ENCODE assay signal across 14 cellular contexts in the genomic region with DNA sequence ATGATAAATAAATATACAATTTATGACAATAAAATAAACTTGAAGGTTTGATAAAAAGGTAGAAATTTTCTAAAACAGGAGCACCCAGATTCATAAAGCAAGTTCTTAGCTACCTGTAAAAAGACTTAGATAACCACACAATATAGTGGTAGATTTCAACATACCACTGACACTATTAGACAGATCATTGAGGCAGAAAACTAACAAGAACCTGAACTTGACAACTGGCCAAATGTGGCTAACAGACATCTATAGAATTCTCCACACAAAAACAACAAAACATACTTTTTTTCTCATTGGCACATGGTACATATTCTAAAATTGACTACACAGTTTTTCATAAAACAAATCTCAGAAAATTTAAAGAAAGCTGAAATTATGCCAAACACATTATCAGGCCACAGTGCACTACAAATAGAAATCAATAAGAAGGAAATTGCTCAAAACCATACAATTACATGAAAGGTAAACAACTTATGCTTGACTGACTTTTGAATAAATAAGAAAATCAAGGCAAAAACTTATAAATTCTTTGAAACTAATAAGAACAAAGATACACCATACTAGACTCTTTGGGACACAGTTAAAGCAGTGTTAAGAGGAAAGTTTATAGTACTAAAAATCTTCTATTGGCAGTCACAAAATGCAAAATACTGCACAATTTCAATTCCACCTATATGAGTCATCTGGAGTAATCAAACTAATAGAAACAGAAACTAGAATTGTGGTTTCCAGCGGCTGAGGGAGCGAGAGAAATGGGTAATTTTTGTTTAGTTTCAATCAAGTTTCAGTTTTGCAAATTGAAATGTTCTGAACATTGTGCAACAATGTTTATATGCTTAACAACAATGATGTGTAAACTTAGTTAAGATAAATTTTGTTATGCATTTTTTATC.
DNase-seq lines count a peak whose midpoint lies in the region; ATAC-seq, FAIRE-seq and TF ChIP-seq lines count a peak whose summit lies in the region.
"Had no signal": no experiment of that assay in that cellular context is flagged by ENCODE, and none has a peak within 500 bp of the region (broad histone marks: within the 10 kb centered on the region; RNA-seq: fewer than 3 reads in every experiment).

No MANE protein-coding gene starts in this region.

- H3K4me1 ChIP-seq in OCI-LY3 (ENCODE audit: low read length) (peaks cover 8% of the 10 kb centered on the region), ascending aorta (no peaks in the 10 kb centered on the region)
- H3K4me1 ChIP-seq: Caco-2 had no signal

- H3K4me2 ChIP-seq in OCI-LY3 (ENCODE audit: low read length): no peak overlapping the region
- H3K4me2 ChIP-seq: PC-9 had no signal

- H3K36me3 ChIP-seq in OCI-LY3 (replicated peaks; ENCODE audit: low read depth, low read length) (peaks cover 14% of the 10 kb centered on the region), ascending aorta (no peaks in the 10 kb centered on the region)
- H3K36me3 ChIP-seq: MG63 had no signal

- H3K79me2 ChIP-seq in OCI-LY3 (ENCODE audit: low read length): no peaks in the 10 kb centered on the region

- no peak for FAIRE-seq in H54 (lab: Jason Lieb, UNC)
- FAIRE-seq: islet of Langerhans had no signal

- intact Hi-C loops in ascending aorta (cut with DNase I): no loop called here

- TF ChIP-seq CTCF in OCI-LY3 (IDR thresholded peaks at IDR 0.05; ENCODE audit: low read depth, low read length): no peak
- TF ChIP-seq CTCF in ascending aorta (IDR thresholded peaks at IDR 0.05): no peak

- H2AFZ ChIP-seq in OCI-LY3 (ENCODE audit: low read depth, low read length): no peak overlapping the region
- H2AFZ ChIP-seq: PC-9 had no signal

- DNase-seq in H54 (ENCODE audit: insufficient read length, low spot score): no peak
- no peak for DNase-seq in ascending aorta (ENCODE audit: low spot score in 2 of 2)
- no peak for DNase-seq in GDM1 (lab: John Stamatoyannopoulos, UW)
- no peak for DNase-seq in NCI-H1092 treated with DMSO at 0.1 percent for 48 hours (lab: John Stamatoyannopoulos, UW)
- DNase-seq: amniotic stem cell, Caco-2, MG63, PC-9 had no signal

- H3K9ac ChIP-seq in OCI-LY3 (ENCODE audit: low read length): no peak overlapping the region

- no peak for TF ChIP-seq POLR2A in H54 (IDR thresholded peaks at IDR 0.05; ENCODE audit: low read depth, low read length)

- H3K27ac ChIP-seq in OCI-LY3 (ENCODE audit: low read length) (peak overlapping the region; percentile 68), ascending aorta (no peak overlapping the region)
- H3K27ac ChIP-seq: PC-9 had no signal

- no peaks in the 10 kb centered on the region for H3K27me3 ChIP-seq in OCI-LY3 (ENCODE audit: low read depth, low read length)
- H3K27me3 ChIP-seq in ascending aorta: no peaks in the 10 kb centered on the region
- H3K27me3 ChIP-seq: MG63 had no signal

- H3K4me3 ChIP-seq in OCI-LY3 (ENCODE audit: low read length) (no peak overlapping the region), ascending aorta (no peak overlapping the region)
- H3K4me3 ChIP-seq: MG63, PC-9 had no signal

- H3K9me3 ChIP-seq in OCI-LY3 (ENCODE audit: insufficient read depth, low read length) (peaks cover 3% of the 10 kb centered on the region; the same call in 1 of the 2 replicates), ascending aorta (no peaks in the 10 kb centered on the region)
- H3K9me3 ChIP-seq: Caco-2, MG63 had no signal

- no peaks in the 10 kb centered on the region for H4K20me1 ChIP-seq in OCI-LY3 (ENCODE audit: insufficient read depth, low read length)

- ATAC-seq in GM18498 (IDR thresholded peaks at IDR 0.05; ENCODE audit: unreplicated experiment) (peak; percentile 86), GM19395 (IDR thresholded peaks at IDR 0.05; ENCODE audit: unreplicated experiment) (peak; percentile 97), HG02943 (IDR thresholded peaks at IDR 0.05; ENCODE audit: low read depth, unreplicated experiment) (peak; percentile 91)
- ATAC-seq: WTC11 had no signal
